In the genomic region with DNA sequence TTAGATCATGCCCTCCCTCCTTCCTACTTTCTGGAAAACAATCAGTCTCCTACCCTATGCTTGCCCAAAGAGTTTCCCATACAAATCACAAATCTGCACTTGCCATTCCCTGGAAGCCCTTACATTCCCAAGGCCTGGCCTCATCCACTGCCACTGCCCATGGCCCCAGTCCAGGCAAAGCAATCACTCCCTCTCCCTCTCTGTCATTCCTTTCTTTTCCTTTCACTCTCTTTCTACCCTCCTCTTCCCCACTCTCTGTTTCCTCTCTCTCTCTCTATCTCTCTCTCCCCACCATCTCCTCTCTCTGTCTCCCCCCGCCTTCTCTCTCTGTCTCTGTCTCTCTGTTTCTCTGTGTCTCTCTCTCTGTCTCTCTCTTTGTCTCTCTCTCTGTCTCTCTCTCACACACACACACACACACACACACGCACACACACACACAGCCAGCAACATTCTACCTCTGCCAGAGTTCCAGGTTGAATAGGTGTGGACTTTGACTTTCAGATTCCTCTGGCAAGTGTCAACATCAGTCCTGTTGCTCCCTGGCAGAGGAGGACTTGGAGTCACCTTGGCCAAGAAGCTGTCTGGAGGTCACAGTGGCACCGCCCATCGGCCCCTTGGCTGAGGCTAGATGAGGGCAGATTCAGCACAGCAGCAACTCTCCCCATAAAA, we compare ENCODE assay signal across 1 cellular context.
TF ChIP-seq lines count a peak whose summit lies in the region.

No MANE protein-coding gene starts in this region.

TF ChIP-seq in HepG2, 621 proteins besides CTCF, POLR2A, EP300 and RAD21 (continued from another document):
- TF ChIP-seq HNF4A (CRISPR knock-in tag; IDR thresholded peaks at IDR 0.05) (peak; percentile 83), ZSCAN31 (CRISPR knock-in tag; IDR thresholded peaks at IDR 0.05; ENCODE audit: low read depth) (no peak), ZNF530 (CRISPR knock-in tag; IDR thresholded peaks at IDR 0.05; ENCODE audit: low read depth) (no peak), ZNF484 (CRISPR knock-in tag; IDR thresholded peaks at IDR 0.05; ENCODE audit: borderline replicate concordance, low read depth) (no peak), ZNF20 (CRISPR knock-in tag; IDR thresholded peaks at IDR 0.05) (no peak), MAZ (IDR thresholded peaks at IDR 0.05; ENCODE audit: borderline replicate concordance, low read depth, low read length) (no peak), MAZ (CRISPR knock-in tag; IDR thresholded peaks at IDR 0.05; ENCODE audit: low read depth) (no peak), FOXA3 (CRISPR knock-in tag; IDR thresholded peaks at IDR 0.05) (peak; percentile 52), SSRP1 (CRISPR knock-in tag; IDR thresholded peaks at IDR 0.05) (no peak), KDM2A (CRISPR knock-in tag; IDR thresholded peaks at IDR 0.05; ENCODE audit: borderline replicate concordance, low read depth) (no peak), FOXA1 (IDR thresholded peaks at IDR 0.05) (peak; percentile 40; the same call in 1 of the 2 replicates), FOXA1 (CRISPR knock-in tag; IDR thresholded peaks at IDR 0.05) (peak; percentile 62; the same call in 1 of the 2 replicates), GATAD1 (CRISPR knock-in tag; IDR thresholded peaks at IDR 0.05) (no peak), SALL1 (CRISPR knock-in tag; IDR thresholded peaks at IDR 0.05) (peak; percentile 60), ZMYM4 (CRISPR knock-in tag; IDR thresholded peaks at IDR 0.05) (0 out of 2 replicates have a peak, but pooled peaks have one; percentile 40), ZNF589 (CRISPR knock-in tag; conservative IDR thresholded peaks at IDR 0.05) (no peak), ZMYM3 (CRISPR knock-in tag; IDR thresholded peaks at IDR 0.05) (peak; percentile 67; the same call in 1 of the 2 replicates), HNRNPH1 (optimal IDR thresholded peaks at IDR 0.05; ENCODE audit: low read depth, low read length) (no peak), ZNF160 (CRISPR knock-in tag; IDR thresholded peaks at IDR 0.05) (no peak), ZNF256 (CRISPR knock-in tag; conservative IDR thresholded peaks at IDR 0.05) (no peak), ZSCAN12 (CRISPR knock-in tag; IDR thresholded peaks at IDR 0.05) (no peak)
- TF ChIP-seq, protein P1, sequence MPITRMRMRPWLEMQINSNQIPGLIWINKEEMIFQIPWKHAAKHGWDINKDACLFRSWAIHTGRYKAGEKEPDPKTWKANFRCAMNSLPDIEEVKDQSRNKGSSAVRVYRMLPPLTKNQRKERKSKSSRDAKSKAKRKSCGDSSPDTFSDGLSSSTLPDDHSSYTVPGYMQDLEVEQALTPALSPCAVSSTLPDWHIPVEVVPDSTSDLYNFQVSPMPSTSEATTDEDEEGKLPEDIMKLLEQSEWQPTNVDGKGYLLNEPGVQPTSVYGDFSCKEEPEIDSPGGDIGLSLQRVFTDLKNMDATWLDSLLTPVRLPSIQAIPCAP (CRISPR knock-in tag; IDR thresholded peaks at IDR 0.05; ENCODE audit: low read depth): no peak
- TF ChIP-seq, protein P2, sequence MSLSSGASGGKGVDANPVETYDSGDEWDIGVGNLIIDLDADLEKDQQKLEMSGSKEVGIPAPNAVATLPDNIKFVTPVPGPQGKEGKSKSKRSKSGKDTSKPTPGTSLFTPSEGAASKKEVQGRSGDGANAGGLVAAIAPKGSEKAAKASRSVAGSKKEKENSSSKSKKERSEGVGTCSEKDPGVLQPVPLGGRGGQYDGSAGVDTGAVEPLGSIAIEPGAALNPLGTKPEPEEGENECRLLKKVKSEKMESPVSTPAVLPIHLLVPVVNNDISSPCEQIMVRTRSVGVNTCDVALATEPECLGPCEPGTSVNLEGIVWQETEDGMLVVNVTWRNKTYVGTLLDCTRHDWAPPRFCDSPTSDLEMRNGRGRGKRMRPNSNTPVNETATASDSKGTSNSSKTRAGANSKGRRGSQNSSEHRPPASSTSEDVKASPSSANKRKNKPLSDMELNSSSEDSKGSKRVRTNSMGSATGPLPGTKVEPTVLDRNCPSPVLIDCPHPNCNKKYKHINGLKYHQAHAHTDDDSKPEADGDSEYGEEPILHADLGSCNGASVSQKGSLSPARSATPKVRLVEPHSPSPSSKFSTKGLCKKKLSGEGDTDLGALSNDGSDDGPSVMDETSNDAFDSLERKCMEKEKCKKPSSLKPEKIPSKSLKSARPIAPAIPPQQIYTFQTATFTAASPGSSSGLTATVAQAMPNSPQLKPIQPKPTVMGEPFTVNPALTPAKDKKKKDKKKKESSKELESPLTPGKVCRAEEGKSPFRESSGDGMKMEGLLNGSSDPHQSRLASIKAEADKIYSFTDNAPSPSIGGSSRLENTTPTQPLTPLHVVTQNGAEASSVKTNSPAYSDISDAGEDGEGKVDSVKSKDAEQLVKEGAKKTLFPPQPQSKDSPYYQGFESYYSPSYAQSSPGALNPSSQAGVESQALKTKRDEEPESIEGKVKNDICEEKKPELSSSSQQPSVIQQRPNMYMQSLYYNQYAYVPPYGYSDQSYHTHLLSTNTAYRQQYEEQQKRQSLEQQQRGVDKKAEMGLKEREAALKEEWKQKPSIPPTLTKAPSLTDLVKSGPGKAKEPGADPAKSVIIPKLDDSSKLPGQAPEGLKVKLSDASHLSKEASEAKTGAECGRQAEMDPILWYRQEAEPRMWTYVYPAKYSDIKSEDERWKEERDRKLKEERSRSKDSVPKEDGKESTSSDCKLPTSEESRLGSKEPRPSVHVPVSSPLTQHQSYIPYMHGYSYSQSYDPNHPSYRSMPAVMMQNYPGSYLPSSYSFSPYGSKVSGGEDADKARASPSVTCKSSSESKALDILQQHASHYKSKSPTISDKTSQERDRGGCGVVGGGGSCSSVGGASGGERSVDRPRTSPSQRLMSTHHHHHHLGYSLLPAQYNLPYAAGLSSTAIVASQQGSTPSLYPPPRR (CRISPR knock-in tag; IDR thresholded peaks at IDR 0.05; ENCODE audit: borderline replicate concordance): no peak
- TF ChIP-seq, protein P3, sequence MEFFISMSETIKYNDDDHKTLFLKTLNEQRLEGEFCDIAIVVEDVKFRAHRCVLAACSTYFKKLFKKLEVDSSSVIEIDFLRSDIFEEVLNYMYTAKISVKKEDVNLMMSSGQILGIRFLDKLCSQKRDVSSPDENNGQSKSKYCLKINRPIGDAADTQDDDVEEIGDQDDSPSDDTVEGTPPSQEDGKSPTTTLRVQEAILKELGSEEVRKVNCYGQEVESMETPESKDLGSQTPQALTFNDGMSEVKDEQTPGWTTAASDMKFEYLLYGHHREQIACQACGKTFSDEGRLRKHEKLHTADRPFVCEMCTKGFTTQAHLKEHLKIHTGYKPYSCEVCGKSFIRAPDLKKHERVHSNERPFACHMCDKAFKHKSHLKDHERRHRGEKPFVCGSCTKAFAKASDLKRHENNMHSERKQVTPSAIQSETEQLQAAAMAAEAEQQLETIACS (CRISPR knock-in tag; IDR thresholded peaks at IDR 0.05): no peak
- TF ChIP-seq, protein P4, sequence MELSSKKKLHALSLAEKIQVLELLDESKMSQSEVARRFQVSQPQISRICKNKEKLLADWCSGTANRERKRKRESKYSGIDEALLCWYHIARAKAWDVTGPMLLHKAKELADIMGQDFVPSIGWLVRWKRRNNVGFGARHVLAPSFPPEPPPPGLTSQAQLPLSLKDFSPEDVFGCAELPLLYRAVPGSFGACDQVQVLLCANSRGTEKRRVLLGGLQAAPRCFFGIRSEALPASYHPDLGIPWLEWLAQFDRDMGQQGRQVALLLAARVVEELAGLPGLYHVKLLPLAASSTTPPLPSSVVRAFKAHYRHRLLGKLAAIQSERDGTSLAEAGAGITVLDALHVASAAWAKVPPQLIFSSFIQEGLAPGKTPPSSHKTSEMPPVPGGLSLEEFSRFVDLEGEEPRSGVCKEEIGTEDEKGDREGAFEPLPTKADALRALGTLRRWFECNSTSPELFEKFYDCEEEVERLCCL (CRISPR knock-in tag; IDR thresholded peaks at IDR 0.05; ENCODE audit: borderline replicate concordance): no peak
- TF ChIP-seq, protein P5, sequence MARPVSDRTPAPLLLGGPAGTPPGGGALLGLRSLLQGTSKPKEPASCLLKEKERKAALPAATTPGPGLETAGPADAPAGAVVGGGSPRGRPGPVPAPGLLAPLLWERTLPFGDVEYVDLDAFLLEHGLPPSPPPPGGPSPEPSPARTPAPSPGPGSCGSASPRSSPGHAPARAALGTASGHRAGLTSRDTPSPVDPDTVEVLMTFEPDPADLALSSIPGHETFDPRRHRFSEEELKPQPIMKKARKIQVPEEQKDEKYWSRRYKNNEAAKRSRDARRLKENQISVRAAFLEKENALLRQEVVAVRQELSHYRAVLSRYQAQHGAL (CRISPR knock-in tag; IDR thresholded peaks at IDR 0.05; ENCODE audit: not compliant biosample characterization): no peak
- TF ChIP-seq, protein P6, sequence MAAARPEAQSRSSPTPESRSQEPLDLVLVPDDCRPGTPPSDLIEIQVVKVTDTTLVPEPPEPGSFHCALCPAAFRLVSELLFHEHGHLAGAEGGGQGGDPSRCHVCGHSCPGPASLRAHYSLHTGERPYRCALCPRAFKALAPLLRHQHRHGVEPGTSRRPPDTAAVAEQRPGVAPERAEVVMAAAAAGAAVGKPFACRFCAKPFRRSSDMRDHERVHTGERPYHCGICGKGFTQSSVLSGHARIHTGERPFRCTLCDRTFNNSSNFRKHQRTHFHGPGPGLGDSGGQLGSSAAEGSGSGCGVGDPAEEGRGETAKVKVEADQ (CRISPR knock-in tag; IDR thresholded peaks at IDR 0.05; ENCODE audit: borderline replicate concordance): no peak
TF ChIP-seq in HepG2: peak in this region for 34.
